1 cellular context compared by ENCODE assay signal in genomic region chr17:39601010-39601597, GRCh38.
TF ChIP-seq lines count a peak whose summit lies in the region.

No MANE protein-coding gene starts in this region.

TF ChIP-seq in GM23338, 12 proteins besides CTCF, POLR2A, EP300 and RAD21 (continued from another document):
- TF ChIP-seq REST (IDR thresholded peaks at IDR 0.05; ENCODE audit: unreplicated experiment): no peak
